Comparison of ENCODE assay signal across 9 cellular contexts in the genomic region with DNA sequence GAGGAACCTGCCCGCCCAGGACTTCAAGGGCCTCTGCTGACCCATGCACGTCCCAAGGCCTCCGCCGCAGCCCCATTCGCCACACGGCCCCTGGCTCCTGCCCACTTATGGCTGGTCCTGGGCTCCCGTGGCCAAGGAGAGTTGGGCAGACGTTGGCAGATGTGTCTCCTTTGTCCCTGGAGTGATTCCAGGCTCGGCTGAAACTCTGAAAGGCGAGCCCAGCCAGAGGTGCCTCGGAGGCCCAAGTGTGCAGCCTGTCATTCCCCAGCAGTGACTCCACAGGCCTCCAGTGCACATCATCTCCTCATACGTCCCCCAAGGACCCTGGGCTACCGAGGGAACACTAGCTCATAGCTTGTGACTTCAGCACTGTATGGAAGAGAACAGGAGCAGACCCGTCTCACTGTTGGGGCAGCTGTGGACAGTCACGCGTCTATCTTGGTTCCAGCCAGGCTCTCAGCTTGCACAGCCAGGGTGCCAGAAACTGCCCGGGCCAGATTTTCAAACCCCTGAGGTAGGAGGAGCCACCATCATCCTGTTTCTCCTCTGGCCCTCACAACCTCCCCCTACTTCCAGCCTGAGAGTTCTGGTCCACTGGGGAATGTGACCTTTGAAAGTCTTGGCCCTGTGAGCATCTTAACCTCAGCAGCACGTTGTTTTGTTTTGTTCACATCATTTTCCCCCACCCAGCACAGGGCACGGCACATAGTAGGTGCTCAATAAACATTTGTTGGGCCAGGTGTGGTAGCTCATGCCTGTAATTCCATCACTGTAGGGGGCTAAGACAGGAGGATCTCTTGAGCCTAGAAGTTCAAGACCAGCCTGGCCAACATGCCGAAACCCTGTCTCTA. TPM values are rescaled to one million over a fixed set of nuclear protein-coding genes. Genes with fewer than 3 reads are reported as not detected.
DNase-seq lines count a peak whose midpoint lies in the region; ATAC-seq and TF ChIP-seq lines count a peak whose summit lies in the region.
"Had no signal": no experiment of that assay in that cellular context is flagged by ENCODE, and none has a peak within 500 bp of the region (broad histone marks: within the 10 kb centered on the region; RNA-seq: fewer than 3 reads in every experiment).

No MANE protein-coding gene starts in this region.

- no peaks in the 10 kb centered on the region for H3K36me3 ChIP-seq in KOPT-K1 (ENCODE audit: insufficient read depth, low read length)
- no peaks in the 10 kb centered on the region for H3K36me3 ChIP-seq in subcutaneous abdominal adipose tissue (ENCODE audit: control insufficient read depth in 5 of 5, insufficient read depth in 5 of 5, low read length in 5 of 5)

- H3K9ac ChIP-seq in subcutaneous abdominal adipose tissue (ENCODE audit: low read length in 5 of 5), result peak overlapping the region; percentile 57 to 74 (median 63)

- DNase-seq in astrocyte of the spinal cord (ENCODE audit: low read depth, low spot score), result peak; percentile 19
- peak; percentile 88 for DNase-seq in left lobe of liver (ENCODE audit: low spot score)
- no peak for DNase-seq in NCI-H1436 (lab: John Stamatoyannopoulos, UW)
- DNase-seq in central memory CD4-positive, alpha-beta T cell, result no peak
- DNase-seq: stimulated activated naive CD4-positive, alpha-beta T cell treated with Interleukin-2 at 50 U/mL for 16 hours had no signal

- no peak overlapping the region for H3K4me3 ChIP-seq in astrocyte of the spinal cord (ENCODE audit: low read depth, low read length)
- H3K4me3 ChIP-seq in subcutaneous abdominal adipose tissue (ENCODE audit: low read depth in 1 of 5, low read length in 5 of 5), result peak overlapping the region in 4 of 5 donors; percentile 12 to 52 (median 36)

- H3K27me3 ChIP-seq in subcutaneous abdominal adipose tissue (ENCODE audit: control insufficient read depth in 5 of 5, insufficient read depth in 4 of 5, low read length in 5 of 5), result no peaks in the 10 kb centered on the region

- H3K4me1 ChIP-seq in subcutaneous abdominal adipose tissue (ENCODE audit: control insufficient read depth in 5 of 5, insufficient read depth in 5 of 5, low read length in 5 of 5), result peaks cover 27 to 67% (median 59%) of the 10 kb centered on the region in 5 donors

- no peaks in the 10 kb centered on the region for H3K9me3 ChIP-seq in KOPT-K1 (ENCODE audit: insufficient read depth, low read length, poor library complexity, severe bottlenecking)
- H3K9me3 ChIP-seq in subcutaneous abdominal adipose tissue (ENCODE audit: control insufficient read depth in 5 of 5, low read length in 5 of 5), result no peaks in the 10 kb centered on the region

- ATAC-seq in left lobe of liver (peak; percentile 55), GM19351 (IDR thresholded peaks at IDR 0.05; ENCODE audit: unreplicated experiment) (no peak), HG03135 (IDR thresholded peaks at IDR 0.05; ENCODE audit: unreplicated experiment) (no peak)

- H3K27ac ChIP-seq in KOPT-K1 (ENCODE audit: low read depth, low read length, poor library complexity, severe bottlenecking) (peak overlapping the region; percentile 49), subcutaneous abdominal adipose tissue (ENCODE audit: low read depth, low read length) (peak overlapping the region; percentile 97)

- in situ Hi-C loops in astrocyte of the spinal cord (cut with HindIII; ENCODE audit: low sequenced_read_pairs), result no loop called here

- TF ChIP-seq CTCF in astrocyte of the spinal cord (IDR thresholded peaks at IDR 0.05; ENCODE audit: low read depth, low read length), result no peak

RNA-seq across cellular contexts. Expression of a gene that starts 50.2 kb away (rescaled TPM):
- total RNA-seq in left lobe of liver, result 72.0 TPM

Comparison
In these comparisons a context has a peak if more than half of its experiments do, and no peak if none do; other contexts are left out.
1. DNase-seq: peak in astrocyte of the spinal cord (single experiment) and left lobe of liver (single experiment); none in NCI-H1436 (single experiment) and central memory CD4-positive, alpha-beta T cell (single experiment).